In the genomic region with DNA sequence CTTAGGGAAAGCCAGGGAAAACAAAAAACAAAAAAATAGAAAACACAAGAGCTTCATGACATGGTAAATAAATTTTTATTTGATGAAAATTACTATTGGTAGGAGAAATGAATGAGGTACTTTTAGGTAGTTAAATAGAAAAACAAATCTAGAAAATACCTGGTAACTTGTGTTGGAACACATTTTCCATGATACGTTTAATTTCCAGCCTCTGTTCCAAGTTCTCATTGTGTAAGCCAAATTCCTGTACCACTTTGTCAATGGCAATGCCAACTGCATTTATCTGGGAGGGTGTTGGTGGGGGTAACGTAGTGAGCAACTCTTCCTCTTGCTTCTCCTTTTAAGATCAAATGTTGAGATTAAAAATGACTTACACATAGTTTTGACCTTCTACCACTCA, we compare ENCODE assay signal across 24 cellular contexts. TPM values are rescaled to one million over a fixed set of nuclear protein-coding genes. Genes with fewer than 3 reads are reported as not detected.
DNase-seq lines count a peak whose midpoint lies in the region; ATAC-seq and TF ChIP-seq lines count a peak whose summit lies in the region.
"Had no signal": no experiment of that assay in that cellular context is flagged by ENCODE, and none has a peak within 500 bp of the region (broad histone marks: within the 10 kb centered on the region; RNA-seq: fewer than 3 reads in every experiment).

No MANE protein-coding gene starts in this region.

- intact Hi-C loops in activated CD4-positive, alpha-beta memory T cell treated with anti-CD3 and anti-CD28 coated beads for 36 hours (cut with micrococcal nuclease), result loop anchor here (5.0 kb wide), 1 partner anchor 243 kb away; no protein-coding TSS in a partner anchor
- intact Hi-C loops in natural killer cell (cut with micrococcal nuclease) (no loop called here), OCI-LY7 (cut with micrococcal nuclease; ENCODE audit: unreplicated experiment) (no loop called here)

- CTCF ChIA-PET in activated CD4-positive, alpha-beta memory T cell treated with anti-CD3 and anti-CD28 coated beads for 36 hours (lab: Charles Lee), result no interaction called here
- CTCF ChIA-PET in activated CD4-positive, alpha-beta memory T cell treated with anti-CD3 and anti-CD28 coated beads, Interleukin-2, amount 10 ng/mL, durations not matched to agents 7 days and 5 days (lab: Charles Lee), result no interaction called here
- CTCF ChIA-PET in T-cell (lab: Charles Lee) (no interaction called here), RWPE1 (lab: Yijun Ruan, JAX) (no interaction called here), OCI-LY7 (lab: Charles Lee; ENCODE audit: unreplicated experiment) (no interaction called here)

- peaks cover 61% of the 10 kb centered on the region for H3K36me3 Mint-ChIP-seq in activated CD4-positive, alpha-beta memory T cell treated with anti-CD3 and anti-CD28 coated beads for 36 hours
- H3K36me3 Mint-ChIP-seq in activated CD4-positive, alpha-beta memory T cell treated with anti-CD3 and anti-CD28 coated beads, Interleukin-2, amount 10 ng/mL, durations not matched to agents 7 days and 5 days (ENCODE audit: low read depth), result peaks cover 74% of the 10 kb centered on the region
- H3K36me3 Mint-ChIP-seq in natural killer cell, result peaks cover 12% of the 10 kb centered on the region
- H3K36me3 Mint-ChIP-seq in natural killer cell treated with Interleukin-12 subunit alpha and Interleukin-12 subunit beta and Interleukin-15 and Interleukin-18, amount 100 ng/mL, for 72 hours, result peaks cover 37% of the 10 kb centered on the region
- H3K36me3 Mint-ChIP-seq in T-cell, result peaks cover 58% of the 10 kb centered on the region

- H3K79me2 ChIP-seq in OCI-LY7 (ENCODE audit: insufficient read depth, low read depth, low read length), result peaks cover 37% of the 10 kb centered on the region

- no peak overlapping the region for H3K4me3 Mint-ChIP-seq in activated CD4-positive, alpha-beta memory T cell treated with anti-CD3 and anti-CD28 coated beads for 36 hours
- no peak overlapping the region for H3K4me3 Mint-ChIP-seq in activated CD4-positive, alpha-beta memory T cell treated with anti-CD3 and anti-CD28 coated beads, Interleukin-2, amount 10 ng/mL, durations not matched to agents 7 days and 5 days
- no peak overlapping the region for H3K4me3 Mint-ChIP-seq in natural killer cell
- H3K4me3 Mint-ChIP-seq in natural killer cell treated with Interleukin-12 subunit alpha and Interleukin-12 subunit beta and Interleukin-15 and Interleukin-18, amount 100 ng/mL, for 72 hours, result no peak overlapping the region
- H3K4me3 Mint-ChIP-seq in T-cell, result no peak overlapping the region
- H3K4me3 Mint-ChIP-seq: B cell, CD14-positive monocyte, IgD-negative memory B cell had no signal

- peaks cover 30% of the 10 kb centered on the region for H3K4me1 ChIP-seq in OCI-LY7 (ENCODE audit: insufficient read depth, low read length, poor library complexity, severe bottlenecking)

- POLR2A ChIA-PET in activated CD4-positive, alpha-beta memory T cell treated with anti-CD3 and anti-CD28 coated beads for 36 hours (lab: Charles Lee), result no interaction called here
- POLR2A ChIA-PET in activated CD4-positive, alpha-beta memory T cell treated with anti-CD3 and anti-CD28 coated beads, Interleukin-2, amount 10 ng/mL, durations not matched to agents 7 days and 5 days (lab: Charles Lee), result no interaction called here
- POLR2A ChIA-PET in T-cell (lab: Charles Lee) (no interaction called here), RWPE1 (lab: Yijun Ruan, JAX; ENCODE audit: low non-redundant PET) (no interaction called here), OCI-LY7 (lab: Charles Lee) (no interaction called here)

- no peak overlapping the region for H2AFZ ChIP-seq in OCI-LY7 (ENCODE audit: low read length)

- ATAC-seq in natural killer cell (no peak), T-cell (replicated peaks in 1 of 4) (no peak)
- ATAC-seq in natural killer cell treated with Interleukin-12 subunit alpha and Interleukin-12 subunit beta and Interleukin-15 and Interleukin-18, amount 100 ng/mL, for 72 hours, result no peak
- ATAC-seq: A549, PC-3 had no signal

- peak overlapping the region; percentile 65 for H3K27ac Mint-ChIP-seq in activated CD4-positive, alpha-beta memory T cell treated with anti-CD3 and anti-CD28 coated beads for 36 hours
- no peak overlapping the region for H3K27ac Mint-ChIP-seq in activated CD4-positive, alpha-beta memory T cell treated with anti-CD3 and anti-CD28 coated beads, Interleukin-2, amount 10 ng/mL, durations not matched to agents 7 days and 5 days
- H3K27ac Mint-ChIP-seq in natural killer cell (peak overlapping the region; percentile 18 to 54), T-cell (peak overlapping the region; percentile 23 to 32)
- no peak overlapping the region for H3K27ac Mint-ChIP-seq in natural killer cell treated with Interleukin-12 subunit alpha and Interleukin-12 subunit beta and Interleukin-15 and Interleukin-18, amount 100 ng/mL, for 72 hours
- H3K27ac Mint-ChIP-seq: B cell, IgD-negative memory B cell had no signal

- no peaks in the 10 kb centered on the region for H3K9me3 ChIP-seq in OCI-LY7 (ENCODE audit: low read length)
- H3K9me3 ChIP-seq: A549, Caco-2, MG63 had no signal

- no peaks in the 10 kb centered on the region for H3K27me3 Mint-ChIP-seq in activated CD4-positive, alpha-beta memory T cell treated with anti-CD3 and anti-CD28 coated beads for 36 hours
- H3K27me3 Mint-ChIP-seq in activated CD4-positive, alpha-beta memory T cell treated with anti-CD3 and anti-CD28 coated beads, Interleukin-2, amount 10 ng/mL, durations not matched to agents 7 days and 5 days, result no peaks in the 10 kb centered on the region
- H3K27me3 Mint-ChIP-seq in natural killer cell (ENCODE audit: low read depth in 2 of 2) (no peaks in the 10 kb centered on the region), T-cell (no peaks in the 10 kb centered on the region)
- no peaks in the 10 kb centered on the region for H3K27me3 Mint-ChIP-seq in natural killer cell treated with Interleukin-12 subunit alpha and Interleukin-12 subunit beta and Interleukin-15 and Interleukin-18, amount 100 ng/mL, for 72 hours
- H3K27me3 Mint-ChIP-seq: B cell, IgD-negative memory B cell had no signal

- peaks cover 51% of the 10 kb centered on the region for H3K4me1 Mint-ChIP-seq in activated CD4-positive, alpha-beta memory T cell treated with anti-CD3 and anti-CD28 coated beads for 36 hours (ENCODE audit: low read depth)
- peaks cover 63% of the 10 kb centered on the region for H3K4me1 Mint-ChIP-seq in activated CD4-positive, alpha-beta memory T cell treated with anti-CD3 and anti-CD28 coated beads, Interleukin-2, amount 10 ng/mL, durations not matched to agents 7 days and 5 days
- H3K4me1 Mint-ChIP-seq in natural killer cell, result peaks cover 47 to 54% of the 10 kb centered on the region in 2 donors
- peaks cover 38 to 64% of the 10 kb centered on the region in 2 donors for H3K4me1 Mint-ChIP-seq in natural killer cell treated with Interleukin-12 subunit alpha and Interleukin-12 subunit beta and Interleukin-15 and Interleukin-18, amount 100 ng/mL, for 72 hours (ENCODE audit: low read depth in 2 of 2)
- H3K4me1 Mint-ChIP-seq in T-cell, result peaks cover 45 to 72% (median 69%) of the 10 kb centered on the region in 3 donors

- H4K20me1 ChIP-seq in OCI-LY7 (ENCODE audit: insufficient read depth, low read length), result 0 out of 2 replicates have a peak, but pooled peaks cover 6% of the 10 kb centered on the region

- H3K27ac ChIP-seq in RWPE1, result no peak overlapping the region
- no peak overlapping the region for H3K27ac ChIP-seq in OCI-LY7 (ENCODE audit: low read depth, low read length, poor library complexity, severe bottlenecking)
- H3K27ac ChIP-seq: A549 had no signal

- no peaks in the 10 kb centered on the region for H3K9me2 ChIP-seq in OCI-LY7 (ENCODE audit: insufficient read depth, low read length)

- no peak for DNase-seq in activated CD4-positive, alpha-beta memory T cell treated with anti-CD3 and anti-CD28 coated beads for 36 hours
- no peak for DNase-seq in activated CD4-positive, alpha-beta memory T cell treated with anti-CD3 and anti-CD28 coated beads, Interleukin-2, amount 10 ng/mL, durations not matched to agents 7 days and 5 days
- DNase-seq in natural killer cell (no peak), T-cell (no peak), kidney tubule cell (ENCODE audit: low spot score) (no peak), RWPE1 (ENCODE audit: low spot score) (no peak), OCI-LY7 (ENCODE audit: low spot score) (no peak)
- no peak for DNase-seq in natural killer cell treated with Interleukin-12 subunit alpha and Interleukin-12 subunit beta and Interleukin-15 and Interleukin-18, amount 100 ng/mL, for 72 hours (ENCODE audit: low spot score)
- DNase-seq: Caco-2, DMS 273 treated with DMSO at 0.1 percent for 48 hours, DMS79 treated with DMSO at 0.1 percent for 48 hours, MG63, NCI-H1417, NCI-H1694 treated with DMSO at 0.1 percent for 48 hours, NCI-H2081 treated with DMSO at 0.1 percent for 48 hours, NCI-H2171 treated with DMSO at 0.1 percent for 48 hours, NCI-H446, NCI-H526 treated with DMSO at 0.1 percent for 48 hours, PC-3, SHP77 treated with DMSO at 0.1 percent for 48 hours had no signal

- no peaks in the 10 kb centered on the region for H3K9me3 Mint-ChIP-seq in activated CD4-positive, alpha-beta memory T cell treated with anti-CD3 and anti-CD28 coated beads for 36 hours
- no peaks in the 10 kb centered on the region for H3K9me3 Mint-ChIP-seq in activated CD4-positive, alpha-beta memory T cell treated with anti-CD3 and anti-CD28 coated beads, Interleukin-2, amount 10 ng/mL, durations not matched to agents 7 days and 5 days
- H3K9me3 Mint-ChIP-seq in natural killer cell, result no peaks in the 10 kb centered on the region
- H3K9me3 Mint-ChIP-seq in natural killer cell treated with Interleukin-12 subunit alpha and Interleukin-12 subunit beta and Interleukin-15 and Interleukin-18, amount 100 ng/mL, for 72 hours, result peaks cover 3% of the 10 kb centered on the region
- H3K9me3 Mint-ChIP-seq in T-cell, result no peaks in the 10 kb centered on the region
- H3K9me3 Mint-ChIP-seq: IgD-negative memory B cell had no signal

- TF ChIP-seq CTCF in natural killer cell (IDR thresholded peaks at IDR 0.05), result no peak
- no peak for TF ChIP-seq CTCF in RWPE1 (conservative IDR thresholded peaks at IDR 0.05; ENCODE audit: low read depth)
- no peak for TF ChIP-seq CTCF in OCI-LY7 (conservative IDR thresholded peaks at IDR 0.05; ENCODE audit: low read length)

- no peak overlapping the region for H3K4me2 ChIP-seq in OCI-LY7 (ENCODE audit: low read length)
- H3K4me2 ChIP-seq: A549 had no signal

- H3K36me3 ChIP-seq in OCI-LY7 (ENCODE audit: insufficient read depth, low read length), result peaks cover 75% of the 10 kb centered on the region

- no peak overlapping the region for H3K4me3 ChIP-seq in OCI-LY7 (ENCODE audit: low read depth, low read length, poor library complexity, severe bottlenecking)
- H3K4me3 ChIP-seq: A549, MG63 had no signal

- BruUV-seq in OCI-LY7 (replicated peaks; lab: Mats Ljungman, UMichigan), result no TSS peak

RNA-seq across cellular contexts. Expression of gene TUT7, which starts 9.4 kb away (rescaled TPM):
- total RNA-seq in activated CD4-positive, alpha-beta memory T cell treated with anti-CD3 and anti-CD28 coated beads for 36 hours, result 10 to 100 TPM; 50.7 to 56.8 TPM
- total RNA-seq in activated CD4-positive, alpha-beta memory T cell treated with anti-CD3 and anti-CD28 coated beads, Interleukin-2, amount 10 ng/mL, durations not matched to agents 7 days and 5 days, result 10 to 100 TPM; 59.3 to 63.1 TPM
- total RNA-seq in natural killer cell (10 to 100 TPM; 84.7 to 94.8 (median 85.6) TPM), T-cell (10 to 100 TPM; 45.4 to 50.4 (median 48.6) TPM), OCI-LY7 (2022) (43.4 and 45.9 TPM in 2 replicates)
- total RNA-seq in natural killer cell treated with Interleukin-12 subunit alpha and Interleukin-12 subunit beta and Interleukin-15 and Interleukin-18, amount 100 ng/mL, for 72 hours, result 10 to 100 TPM; 51.0 to 58.9 TPM
- total RNA-seq in OCI-LY7 (2014; rRNA removed; shearing (Covaris generic)), result 29.2 and 44.4 TPM in 2 replicates

Comparison
In these comparisons a context has a peak if more than half of its experiments do, and no peak if none do; other contexts are left out.
1. H3K27ac Mint-ChIP-seq: peak in activated CD4-positive, alpha-beta memory T cell treated with anti-CD3 and anti-CD28 coated beads for 36 hours (single experiment), natural killer cell (2 of 2) and T-cell (2 of 2); none in activated CD4-positive, alpha-beta memory T cell treated with anti-CD3 and anti-CD28 coated beads, Interleukin-2, amount 10 ng/mL, durations not matched to agents 7 days and 5 days (single experiment) and natural killer cell treated with Interleukin-12 subunit alpha and Interleukin-12 subunit beta and Interleukin-15 and Interleukin-18, amount 100 ng/mL, for 72 hours (0 of 2).